ENCODE assay signal across 22 cellular contexts in genomic region chr6:6614965-6615304, GRCh38. TPM values are rescaled to one million over a fixed set of nuclear protein-coding genes. Genes with fewer than 3 reads are reported as not detected.
DNase-seq lines count a peak whose midpoint lies in the region; ATAC-seq and TF ChIP-seq lines count a peak whose summit lies in the region.
"Had no signal": no experiment of that assay in that cellular context is flagged by ENCODE, and none has a peak within 500 bp of the region (broad histone marks: within the 10 kb centered on the region; RNA-seq: fewer than 3 reads in every experiment).

No MANE protein-coding gene starts in this region.

- no peak overlapping the region for H3K27ac ChIP-seq in SJCRH30
- H3K27ac ChIP-seq in foreskin keratinocyte, result no peak overlapping the region
- H3K27ac ChIP-seq: ascending aorta had no signal

- no peak overlapping the region for H3K4me3 ChIP-seq in SJCRH30
- H3K4me3 ChIP-seq: ascending aorta had no signal

- DNase-seq in activated naive CD4-positive, alpha-beta T cell treated with anti-CD3 and anti-CD28 coated beads, Interleukin-2, amount 50 U/mL, for 16 hours, result no peak
- DNase-seq in T-helper 17 cell (no peak), SJCRH30 (no peak), activated gamma-delta T cell (lab: John Stamatoyannopoulos, UW) (no peak), foreskin keratinocyte (no peak)
- no peak for DNase-seq in central memory CD8-positive, alpha-beta T cell (ENCODE audit: low spot score in 2 of 2)
- no peak for DNase-seq in stimulated activated naive CD8-positive, alpha-beta T cell treated with anti-CD3 and anti-CD28 coated beads, Interleukin-15, amount 100 ng/mL, for 72 hours
- DNase-seq: activated CD4-positive, CD25-positive, alpha-beta regulatory T cell; GOT3; mesenchymal stem cell; NCI-H1417; NCI-H526 treated with DMSO at 0.1 percent for 48 hours; SHP77 treated with DMSO at 0.1 percent for 48 hours; stimulated activated CD4-positive, alpha-beta T cell treated with anti-CD3 and anti-CD28 coated beads, Interleukin-12 subunit alpha, Interleukin-12 subunit beta, amount 100 ng/mL, for 4 hours had no signal

- H3K27me3 Mint-ChIP-seq in activated naive CD4-positive, alpha-beta T cell treated with anti-CD3 and anti-CD28 coated beads, Interleukin-2, amount 50 U/mL, for 24 hours, result no peaks in the 10 kb centered on the region
- peaks cover 10% of the 10 kb centered on the region for H3K27me3 Mint-ChIP-seq in T-helper 17 cell
- no peaks in the 10 kb centered on the region for H3K27me3 Mint-ChIP-seq in central memory CD8-positive, alpha-beta T cell
- H3K27me3 Mint-ChIP-seq in stimulated activated naive CD8-positive, alpha-beta T cell treated with anti-CD3 and anti-CD28 coated beads, Interleukin-15, amount 100 ng/mL, for 72 hours, result no peaks in the 10 kb centered on the region

- no peaks in the 10 kb centered on the region for H3K9me3 ChIP-seq in T-helper 17 cell (ENCODE audit: control insufficient read depth, low read length, poor library complexity, severe bottlenecking)
- H3K9me3 ChIP-seq in SJCRH30 (replicated peaks), result no peaks in the 10 kb centered on the region
- H3K9me3 ChIP-seq: ascending aorta had no signal

- peak; percentile 42 for ATAC-seq in T-helper 17 cell
- no peak for ATAC-seq in central memory CD8-positive, alpha-beta T cell (replicated peaks; ENCODE audit: extremely low read depth, poor library complexity, severe bottlenecking)
- no peak for ATAC-seq in stimulated activated naive CD8-positive, alpha-beta T cell treated with anti-CD3 and anti-CD28 coated beads, Interleukin-15, amount 100 ng/mL, for 72 hours
- ATAC-seq in foreskin keratinocyte, result no peak

- no peaks in the 10 kb centered on the region for H3K9me3 Mint-ChIP-seq in activated naive CD4-positive, alpha-beta T cell treated with anti-CD3 and anti-CD28 coated beads, Interleukin-2, amount 50 U/mL, for 24 hours
- H3K9me3 Mint-ChIP-seq in central memory CD8-positive, alpha-beta T cell, result no peaks in the 10 kb centered on the region
- H3K9me3 Mint-ChIP-seq in stimulated activated naive CD8-positive, alpha-beta T cell treated with anti-CD3 and anti-CD28 coated beads, Interleukin-15, amount 100 ng/mL, for 72 hours, result peaks cover 0 to 6% of the 10 kb centered on the region in 2 donors
- H3K9me3 Mint-ChIP-seq: type B pancreatic cell had no signal

- H3K36me3 Mint-ChIP-seq in activated naive CD4-positive, alpha-beta T cell treated with anti-CD3 and anti-CD28 coated beads, Interleukin-2, amount 50 U/mL, for 24 hours, result no peaks in the 10 kb centered on the region
- no peaks in the 10 kb centered on the region for H3K36me3 Mint-ChIP-seq in T-helper 17 cell (ENCODE audit: low read depth)
- peaks cover 7% of the 10 kb centered on the region for H3K36me3 Mint-ChIP-seq in central memory CD8-positive, alpha-beta T cell (ENCODE audit: insufficient read depth)
- H3K36me3 Mint-ChIP-seq: type B pancreatic cell had no signal

- no peak for TF ChIP-seq CTCF in foreskin keratinocyte (conservative IDR thresholded peaks at IDR 0.05)

- peak overlapping the region; percentile 83 for H3K4me3 Mint-ChIP-seq in activated naive CD4-positive, alpha-beta T cell treated with anti-CD3 and anti-CD28 coated beads, Interleukin-2, amount 50 U/mL, for 24 hours
- peak overlapping the region; percentile 73 for H3K4me3 Mint-ChIP-seq in T-helper 17 cell
- peak overlapping the region; percentile 66 for H3K4me3 Mint-ChIP-seq in central memory CD8-positive, alpha-beta T cell
- H3K4me3 Mint-ChIP-seq in stimulated activated naive CD8-positive, alpha-beta T cell treated with anti-CD3 and anti-CD28 coated beads, Interleukin-15, amount 100 ng/mL, for 72 hours, result peak overlapping the region; percentile 78 to 82
- H3K4me3 Mint-ChIP-seq: type B pancreatic cell had no signal

- H3K27me3 ChIP-seq in SJCRH30 (no peaks in the 10 kb centered on the region), foreskin keratinocyte (peaks cover 37% of the 10 kb centered on the region)
- H3K27me3 ChIP-seq: ascending aorta had no signal

- H3K36me3 ChIP-seq in SJCRH30, result no peaks in the 10 kb centered on the region
- H3K36me3 ChIP-seq: ascending aorta had no signal

- peaks cover 80% of the 10 kb centered on the region for H3K4me1 Mint-ChIP-seq in activated naive CD4-positive, alpha-beta T cell treated with anti-CD3 and anti-CD28 coated beads, Interleukin-2, amount 50 U/mL, for 24 hours
- H3K4me1 Mint-ChIP-seq in T-helper 17 cell, result peaks cover 41% of the 10 kb centered on the region
- peaks cover 49% of the 10 kb centered on the region for H3K4me1 Mint-ChIP-seq in central memory CD8-positive, alpha-beta T cell
- H3K4me1 Mint-ChIP-seq in stimulated activated naive CD8-positive, alpha-beta T cell treated with anti-CD3 and anti-CD28 coated beads, Interleukin-15, amount 100 ng/mL, for 72 hours, result peaks cover 59% of the 10 kb centered on the region

- H3K4me1 ChIP-seq in SJCRH30, result no peaks in the 10 kb centered on the region
- H3K4me1 ChIP-seq in foreskin keratinocyte, result no peaks in the 10 kb centered on the region
- H3K4me1 ChIP-seq: ascending aorta had no signal

- H3K27ac Mint-ChIP-seq in activated naive CD4-positive, alpha-beta T cell treated with anti-CD3 and anti-CD28 coated beads, Interleukin-2, amount 50 U/mL, for 24 hours, result peak overlapping the region; percentile 73
- peak overlapping the region; percentile 75 for H3K27ac Mint-ChIP-seq in T-helper 17 cell
- H3K27ac Mint-ChIP-seq in central memory CD8-positive, alpha-beta T cell (ENCODE audit: low read depth), result peak overlapping the region; percentile 52
- H3K27ac Mint-ChIP-seq in stimulated activated naive CD8-positive, alpha-beta T cell treated with anti-CD3 and anti-CD28 coated beads, Interleukin-15, amount 100 ng/mL, for 72 hours, result peak overlapping the region in 1 of 2 donors; percentile 38
- H3K27ac Mint-ChIP-seq: type B pancreatic cell had no signal

RNA-seq across cellular contexts. Expression of gene LY86, which starts 26.4 kb away (rescaled TPM):
- total RNA-seq in T-helper 17 cell (1 to 10 TPM in 1 of 2 donors, under 1 TPM in 1; 0.73 to 1.6 TPM), foreskin keratinocyte (not detected in 2 replicates)
- not detected in 2 replicates for total RNA-seq in SJCRH30 (2014; rRNA removed; shearing (Covaris generic))
- not detected in 2 replicates for polyA plus RNA-seq in foreskin keratinocyte
- total RNA-seq: ascending aorta, chondrocyte, Daoy, endothelial cell of umbilical vein, kidney epithelial cell, renal cortical epithelial cell had no signal
- polyA plus RNA-seq: endothelial cell of umbilical vein had no signal
